ENCODE assay signal across 9 cellular contexts in the genomic region with DNA sequence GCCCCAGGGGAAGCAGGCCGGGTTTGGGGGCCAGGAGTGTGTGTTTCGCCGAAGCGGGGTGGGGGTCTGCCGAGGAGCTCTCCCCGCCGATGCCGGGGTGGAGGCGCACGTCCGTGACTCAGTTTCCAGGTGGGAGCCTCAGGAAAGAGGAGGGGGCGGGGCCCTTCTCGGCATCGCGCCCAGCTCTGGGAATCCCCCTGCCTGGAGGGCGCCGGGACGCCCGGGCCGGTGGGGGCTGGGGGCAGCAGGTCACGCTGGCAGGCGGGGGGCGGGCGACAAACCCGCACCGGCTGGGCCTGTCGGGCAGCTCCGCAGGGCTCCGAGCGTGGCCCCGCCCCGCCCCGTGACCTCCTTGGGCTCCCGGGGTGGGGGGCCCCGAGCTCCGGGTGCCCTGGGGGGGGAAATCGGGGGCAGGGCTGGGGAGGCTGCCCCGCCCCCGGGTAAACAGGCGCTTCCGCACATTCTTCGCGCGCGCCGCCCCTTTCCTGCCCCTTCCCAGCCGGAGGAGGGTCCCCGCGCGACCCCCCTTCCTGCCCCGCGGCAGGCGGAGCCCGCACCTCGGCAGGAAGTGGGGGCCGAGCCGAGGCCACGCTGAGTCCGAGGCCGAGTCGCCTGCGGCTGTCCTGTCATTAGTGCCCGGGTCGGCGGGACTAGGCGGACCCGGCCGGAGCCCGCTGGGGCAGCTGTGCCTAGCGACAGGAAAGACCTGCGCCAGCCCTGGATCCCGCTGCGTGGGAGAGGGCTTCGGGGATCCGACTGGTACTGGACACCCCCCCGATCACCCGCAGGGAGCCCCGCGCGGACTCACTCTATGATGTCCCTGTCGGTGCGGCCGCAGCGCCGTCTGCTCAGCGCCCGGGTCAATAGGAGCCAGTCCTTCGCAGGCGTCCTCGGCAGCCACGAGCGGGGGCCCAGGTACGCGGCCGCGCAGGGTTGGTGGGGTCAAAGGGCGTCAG. TPM values are rescaled to one million over a fixed set of nuclear protein-coding genes. Genes with fewer than 3 reads are reported as not detected.
DNase-seq lines count a peak whose midpoint lies in the region; ATAC-seq lines count a peak whose summit lies in the region.
"Had no signal": no experiment of that assay in that cellular context is flagged by ENCODE, and none has a peak within 500 bp of the region (broad histone marks: within the 10 kb centered on the region; RNA-seq: fewer than 3 reads in every experiment).

No MANE protein-coding gene starts in this region.

- CTCF ChIA-PET in activated CD8-positive, alpha-beta T cell treated with anti-CD3 and anti-CD28 coated beads, Interleukin-2, amount 10 ng/mL, durations not matched to agents 7 days and 5 days (lab: Charles Lee): interaction anchor here (0.6 to 4.9 kb wide), 13 partner anchors 10 to 337 kb away, joined by 3 to 76 read pairs (median 7); partner anchors contain the start of genes ATP6V0D1, C16orf86, CARMIL2 and CTCF

- H3K4me1 Mint-ChIP-seq in activated CD8-positive, alpha-beta T cell treated with anti-CD3 and anti-CD28 coated beads, Interleukin-2, amount 10 ng/mL, durations not matched to agents 7 days and 5 days (ENCODE audit: low read depth): peaks cover 17% of the 10 kb centered on the region

- H3K4me1 ChIP-seq in mucosa of stomach (ENCODE audit: control insufficient read depth, insufficient read depth, low read length): peaks cover 28% of the 10 kb centered on the region

- H3K9ac ChIP-seq in mucosa of stomach (ENCODE audit: low read length): peak overlapping the region; percentile 80

- peaks cover 28% of the 10 kb centered on the region for H3K27me3 ChIP-seq in mucosa of stomach (ENCODE audit: control insufficient read depth, insufficient read depth, low read length)

- peak overlapping the region; percentile 56 for H3K27ac ChIP-seq in temporal lobe (ENCODE audit: low read depth, low read length)
- H3K27ac ChIP-seq: HL-60 had no signal

- H3K4me3 Mint-ChIP-seq in activated CD8-positive, alpha-beta T cell treated with anti-CD3 and anti-CD28 coated beads, Interleukin-2, amount 10 ng/mL, durations not matched to agents 7 days and 5 days: peak overlapping the region; percentile 69

- H3K36me3 Mint-ChIP-seq in activated CD8-positive, alpha-beta T cell treated with anti-CD3 and anti-CD28 coated beads, Interleukin-2, amount 10 ng/mL, durations not matched to agents 7 days and 5 days (ENCODE audit: low read depth): peaks cover 12% of the 10 kb centered on the region

- ATAC-seq in HG03159 (IDR thresholded peaks at IDR 0.05; ENCODE audit: unreplicated experiment) (peak; percentile 33), GM21717 (IDR thresholded peaks at IDR 0.05; ENCODE audit: unreplicated experiment) (no peak)
- peak; percentile 46 for ATAC-seq in activated CD8-positive, alpha-beta T cell treated with anti-CD3 and anti-CD28 coated beads, Interleukin-2, amount 10 ng/mL, durations not matched to agents 7 days and 5 days

- no peak overlapping the region for H3K27ac Mint-ChIP-seq in activated CD8-positive, alpha-beta T cell treated with anti-CD3 and anti-CD28 coated beads, Interleukin-2, amount 10 ng/mL, durations not matched to agents 7 days and 5 days

- no peaks in the 10 kb centered on the region for H3K9me3 ChIP-seq in mucosa of stomach (ENCODE audit: control insufficient read depth, low read length)

- DNase-seq in EH (ENCODE audit: low read depth) (peak; percentile 66), epidermal melanocyte (ENCODE audit: insufficient read length, low spot score) (peak; percentile 61), foreskin melanocyte (no peak)
- peak; percentile 65 for DNase-seq in activated CD8-positive, alpha-beta T cell treated with anti-CD3 and anti-CD28 coated beads, Interleukin-2, amount 10 ng/mL, durations not matched to agents 7 days and 5 days

- POLR2A ChIA-PET in activated CD8-positive, alpha-beta T cell treated with anti-CD3 and anti-CD28 coated beads, Interleukin-2, amount 10 ng/mL, durations not matched to agents 7 days and 5 days (lab: Charles Lee): interaction anchor here (0.6 to 2.5 kb wide), 8 partner anchors 9 to 485 kb away, joined by 3 to 11 read pairs (median 4); partner anchors contain the start of genes CTCF, DDX28 and DUS2

- no peaks in the 10 kb centered on the region for H3K36me3 ChIP-seq in mucosa of stomach (ENCODE audit: control insufficient read depth, insufficient read depth, low read length)

- peak overlapping the region; percentile 50 for H3K4me3 ChIP-seq in mucosa of stomach (ENCODE audit: low read length)

- peaks cover 31% of the 10 kb centered on the region for H3K27me3 Mint-ChIP-seq in activated CD8-positive, alpha-beta T cell treated with anti-CD3 and anti-CD28 coated beads, Interleukin-2, amount 10 ng/mL, durations not matched to agents 7 days and 5 days (ENCODE audit: low read depth)

- no peaks in the 10 kb centered on the region for H3K9me3 Mint-ChIP-seq in activated CD8-positive, alpha-beta T cell treated with anti-CD3 and anti-CD28 coated beads, Interleukin-2, amount 10 ng/mL, durations not matched to agents 7 days and 5 days (ENCODE audit: insufficient read depth)

RNA-seq across cellular contexts. Expression of gene RIPOR1, which starts 9.3 kb away (rescaled TPM):
- 10 to 100 TPM; 10.6 to 13.7 TPM for total RNA-seq in activated CD8-positive, alpha-beta T cell treated with anti-CD3 and anti-CD28 coated beads, Interleukin-2, amount 10 ng/mL, durations not matched to agents 7 days and 5 days
- 60.5 TPM for total RNA-seq in temporal lobe

RNA-seq across cellular contexts. Expression of gene CTCF, which starts 24.4 kb away (rescaled TPM):
- total RNA-seq in activated CD8-positive, alpha-beta T cell treated with anti-CD3 and anti-CD28 coated beads, Interleukin-2, amount 10 ng/mL, durations not matched to agents 7 days and 5 days: 10 to 100 TPM; 77.4 to 79.8 TPM
- 46.2 TPM for total RNA-seq in temporal lobe

RNA-seq across cellular contexts. Expression of gene AGRP, which starts 54.6 kb away (rescaled TPM):
- not detected for total RNA-seq in activated CD8-positive, alpha-beta T cell treated with anti-CD3 and anti-CD28 coated beads, Interleukin-2, amount 10 ng/mL, durations not matched to agents 7 days and 5 days
- not detected for total RNA-seq in temporal lobe

RNA-seq across cellular contexts. Expression of gene ATP6V0D1, which starts 57.0 kb away (rescaled TPM):
- 10 to 100 TPM; 52.7 to 58.1 TPM for total RNA-seq in activated CD8-positive, alpha-beta T cell treated with anti-CD3 and anti-CD28 coated beads, Interleukin-2, amount 10 ng/mL, durations not matched to agents 7 days and 5 days
- total RNA-seq in temporal lobe: 71.1 TPM
